In genomic region chr7:109641445-109641844, GRCh38 we compare ENCODE assay signal across 1 cellular context.
TF ChIP-seq lines count a peak whose summit lies in the region.

No MANE protein-coding gene starts in this region.

TF ChIP-seq in H1, 55 proteins besides CTCF, POLR2A, EP300 and RAD21 (continued from another document):
- TF ChIP-seq SRF (IDR thresholded peaks at IDR 0.05; ENCODE audit: low read depth, low read length) (no peak), TBP (IDR thresholded peaks at IDR 0.05; ENCODE audit: low read depth, low read length) (no peak), EZH2 (IDR thresholded peaks at IDR 0.05; ENCODE audit: low read depth, low read length, severe bottlenecking) (no peak)
